ENCODE assay signal across 1 cellular context in the genomic region with DNA sequence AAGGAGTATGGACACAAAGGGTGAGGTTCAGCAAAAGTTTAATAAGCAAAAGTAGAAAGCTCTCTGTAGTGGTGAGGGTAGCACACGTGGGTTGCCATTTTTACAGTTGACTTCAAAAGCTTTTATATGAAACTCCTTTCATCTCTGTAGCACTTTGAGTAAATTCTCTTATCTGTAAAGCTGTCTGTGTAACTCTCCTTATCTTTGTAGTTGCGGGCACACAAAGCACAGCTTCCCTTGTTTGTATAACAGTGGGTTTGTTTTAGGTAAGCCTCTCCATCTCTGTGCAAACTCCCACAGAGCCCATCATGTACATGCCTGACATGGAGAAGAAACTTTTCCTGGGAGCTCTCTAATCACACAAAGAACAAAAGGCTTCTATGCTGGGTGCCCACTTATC.
TF ChIP-seq lines count a peak whose summit lies in the region.

No MANE protein-coding gene starts in this region.

TF ChIP-seq in HepG2, 621 proteins besides CTCF, POLR2A, EP300 and RAD21 (continued from another document):
- TF ChIP-seq, protein P1, sequence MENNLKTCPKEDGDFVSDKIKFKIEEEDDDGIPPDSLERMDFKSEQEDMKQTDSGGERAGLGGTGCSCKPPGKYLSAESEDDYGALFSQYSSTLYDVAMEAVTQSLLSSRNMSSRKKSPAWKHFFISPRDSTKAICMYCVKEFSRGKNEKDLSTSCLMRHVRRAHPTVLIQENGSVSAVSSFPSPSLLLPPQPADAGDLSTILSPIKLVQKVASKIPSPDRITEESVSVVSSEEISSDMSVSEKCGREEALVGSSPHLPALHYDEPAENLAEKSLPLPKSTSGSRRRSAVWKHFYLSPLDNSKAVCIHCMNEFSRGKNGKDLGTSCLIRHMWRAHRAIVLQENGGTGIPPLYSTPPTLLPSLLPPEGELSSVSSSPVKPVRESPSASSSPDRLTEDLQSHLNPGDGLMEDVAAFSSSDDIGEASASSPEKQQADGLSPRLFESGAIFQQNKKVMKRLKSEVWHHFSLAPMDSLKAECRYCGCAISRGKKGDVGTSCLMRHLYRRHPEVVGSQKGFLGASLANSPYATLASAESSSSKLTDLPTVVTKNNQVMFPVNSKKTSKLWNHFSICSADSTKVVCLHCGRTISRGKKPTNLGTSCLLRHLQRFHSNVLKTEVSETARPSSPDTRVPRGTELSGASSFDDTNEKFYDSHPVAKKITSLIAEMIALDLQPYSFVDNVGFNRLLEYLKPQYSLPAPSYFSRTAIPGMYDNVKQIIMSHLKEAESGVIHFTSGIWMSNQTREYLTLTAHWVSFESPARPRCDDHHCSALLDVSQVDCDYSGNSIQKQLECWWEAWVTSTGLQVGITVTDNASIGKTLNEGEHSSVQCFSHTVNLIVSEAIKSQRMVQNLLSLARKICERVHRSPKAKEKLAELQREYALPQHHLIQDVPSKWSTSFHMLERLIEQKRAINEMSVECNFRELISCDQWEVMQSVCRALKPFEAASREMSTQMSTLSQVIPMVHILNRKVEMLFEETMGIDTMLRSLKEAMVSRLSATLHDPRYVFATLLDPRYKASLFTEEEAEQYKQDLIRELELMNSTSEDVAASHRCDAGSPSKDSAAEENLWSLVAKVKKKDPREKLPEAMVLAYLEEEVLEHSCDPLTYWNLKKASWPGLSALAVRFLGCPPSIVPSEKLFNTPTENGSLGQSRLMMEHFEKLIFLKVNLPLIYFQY (CRISPR knock-in tag; IDR thresholded peaks at IDR 0.05; ENCODE audit: borderline replicate concordance) = no peak
- peak; percentile 92 for TF ChIP-seq GATA4 (IDR thresholded peaks at IDR 0.05; ENCODE audit: borderline replicate concordance, low read depth)
- TF ChIP-seq NFIC (IDR thresholded peaks at IDR 0.05; ENCODE audit: low read length) = peak; percentile 35; the same call in 1 of the 2 replicates
- peak; percentile 53; the same call in 1 of the 2 replicates for TF ChIP-seq FOXA3 (CRISPR knock-in tag; IDR thresholded peaks at IDR 0.05)
- TF ChIP-seq HMG20A (CRISPR knock-in tag; IDR thresholded peaks at IDR 0.05; ENCODE audit: borderline replicate concordance) = peak; percentile 59; the same call in 1 of the 2 replicates
- peak; percentile 63; the same call in 1 of the 2 replicates for TF ChIP-seq RARA (CRISPR knock-in tag; IDR thresholded peaks at IDR 0.05)
- TF ChIP-seq SOX6 (IDR thresholded peaks at IDR 0.05) = no peak
- TF ChIP-seq SOX6 (CRISPR knock-in tag; IDR thresholded peaks at IDR 0.05) = peak; percentile 81
- TF ChIP-seq GATAD2A (CRISPR knock-in tag; IDR thresholded peaks at IDR 0.05) = peak; percentile 50
- TF ChIP-seq SIX1 (CRISPR knock-in tag; IDR thresholded peaks at IDR 0.05; ENCODE audit: borderline replicate concordance) = no peak
- peak; percentile 59; the same call in 1 of the 2 replicates for TF ChIP-seq SOX13 (IDR thresholded peaks at IDR 0.05)
- TF ChIP-seq SOX13 (CRISPR knock-in tag; conservative IDR thresholded peaks at IDR 0.05 in 1 of 2, IDR thresholded peaks at IDR 0.05 in 1 of 2) = peak in 1 of 2 experiments; percentile 96; a peak in 2 of 4 replicates
- TF ChIP-seq ZNF335 (CRISPR knock-in tag; IDR thresholded peaks at IDR 0.05) = no peak
- no peak for TF ChIP-seq FOXA1 (IDR thresholded peaks at IDR 0.05)
- peak; percentile 48; the same call in 1 of the 2 replicates for TF ChIP-seq FOXA1 (CRISPR knock-in tag; IDR thresholded peaks at IDR 0.05)
- peak; percentile 33; the same call in 1 of the 2 replicates for TF ChIP-seq AHDC1 (CRISPR knock-in tag; IDR thresholded peaks at IDR 0.05; ENCODE audit: borderline replicate concordance)
- TF ChIP-seq TFDP1 (CRISPR knock-in tag; IDR thresholded peaks at IDR 0.05; ENCODE audit: borderline replicate concordance) = no peak
- TF ChIP-seq GATAD1 (CRISPR knock-in tag; IDR thresholded peaks at IDR 0.05) = no peak
- TF ChIP-seq POGK (CRISPR knock-in tag; conservative IDR thresholded peaks at IDR 0.05) = no peak
- peak; percentile 71 for TF ChIP-seq NCOA2 (CRISPR knock-in tag; IDR thresholded peaks at IDR 0.05)
- TF ChIP-seq NR2F6 (IDR thresholded peaks at IDR 0.05) = 0 out of 2 replicates have a peak, but pooled peaks have one; percentile 18
- TF ChIP-seq NR2F6 (CRISPR knock-in tag; IDR thresholded peaks at IDR 0.05) = no peak
- peak; percentile 25; the same call in 1 of the 2 replicates for TF ChIP-seq TBX3 (IDR thresholded peaks at IDR 0.05; ENCODE audit: borderline replicate concordance)
- TF ChIP-seq TCF7L2 (IDR thresholded peaks at IDR 0.05; ENCODE audit: low read depth, low read length) = peak; percentile 78; the same call in 1 of the 2 replicates
- TF ChIP-seq ISL2 (CRISPR knock-in tag; IDR thresholded peaks at IDR 0.05) = peak; percentile 96
- TF ChIP-seq CREM (IDR thresholded peaks at IDR 0.05) = peak; percentile 76
- no peak for TF ChIP-seq CREM (CRISPR knock-in tag; IDR thresholded peaks at IDR 0.05)
- peak; percentile 72 for TF ChIP-seq BCL6 (CRISPR knock-in tag; IDR thresholded peaks at IDR 0.05)
